9 cellular contexts compared by ENCODE assay signal in the genomic region with DNA sequence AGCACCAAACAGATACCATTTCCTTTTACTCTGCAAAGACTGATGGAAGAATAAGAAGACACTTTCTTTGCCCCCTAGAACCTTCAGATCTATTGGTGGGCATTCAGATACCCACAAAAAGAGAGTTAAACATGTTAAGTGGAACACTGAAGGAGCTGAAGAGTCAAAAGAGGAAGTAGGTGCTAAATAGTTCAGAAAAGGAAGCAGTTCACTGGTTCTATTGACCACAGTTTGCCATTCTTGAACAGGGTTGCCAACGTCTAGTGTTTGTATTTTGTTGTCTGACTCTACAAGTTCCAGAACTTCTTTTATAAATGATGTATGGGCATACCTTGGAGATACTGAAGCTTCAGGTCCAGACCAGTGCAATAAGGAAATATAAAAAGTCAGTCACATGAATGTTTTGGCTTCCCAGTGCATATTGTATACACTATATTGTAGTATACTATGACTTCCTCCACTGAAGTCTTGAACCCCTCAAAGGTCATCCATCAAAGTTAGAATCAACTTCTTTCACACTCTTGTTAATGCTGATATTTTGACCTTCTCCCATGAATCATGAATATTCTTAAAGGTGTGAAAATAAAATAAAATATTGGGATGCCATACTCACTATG.
DNase-seq lines count a peak whose midpoint lies in the region; ATAC-seq and TF ChIP-seq lines count a peak whose summit lies in the region.
"Had no signal": no experiment of that assay in that cellular context is flagged by ENCODE, and none has a peak within 500 bp of the region (broad histone marks: within the 10 kb centered on the region; RNA-seq: fewer than 3 reads in every experiment).

No MANE protein-coding gene starts in this region.

- no peak for TF ChIP-seq CTCF in GM12865 (IDR thresholded peaks at IDR 0.05; ENCODE audit: insufficient read depth, low read depth, low read length, missing control alignments)

- no peak overlapping the region for H3K4me3 ChIP-seq in GM12865 (ENCODE audit: low read depth, low read length)

- ATAC-seq in GM21423 (IDR thresholded peaks at IDR 0.05; ENCODE audit: unreplicated experiment) (peak; percentile 82), HG03175 (IDR thresholded peaks at IDR 0.05; ENCODE audit: unreplicated experiment) (peak; percentile 94)

- DNase-seq in GM12865 (ENCODE audit: low read depth) (peak; percentile 53), SKM-1 treated with dmso at 0.1 percent for 144 hours (lab: John Stamatoyannopoulos, UW; ENCODE audit: unreplicated experiment) (peak; percentile 92), hippocampal formation (lab: John Stamatoyannopoulos, UW) (no peak), NCI-H748 treated with DMSO at 0.1 percent for 48 hours (lab: John Stamatoyannopoulos, UW) (no peak), NCI-H2171 treated with DMSO at 0.1 percent for 48 hours (lab: John Stamatoyannopoulos, UW) (no peak)
- no peak for DNase-seq in stimulated activated CD4-positive, alpha-beta T cell treated with anti-CD3 and anti-CD28 coated beads, Interleukin-4, amount 100 ng/mL, for 24 hours
- DNase-seq: central memory CD4-positive, alpha-beta T cell had no signal

Comparison
In these comparisons a context has a peak if more than half of its experiments do, and no peak if none do; other contexts are left out.
1. DNase-seq: peak in GM12865 (single experiment) and SKM-1 treated with dmso at 0.1 percent for 144 hours (single experiment); none in hippocampal formation (0 of 2), stimulated activated CD4-positive, alpha-beta T cell treated with anti-CD3 and anti-CD28 coated beads, Interleukin-4, amount 100 ng/mL, for 24 hours (single experiment), NCI-H748 treated with DMSO at 0.1 percent for 48 hours (single experiment) and NCI-H2171 treated with DMSO at 0.1 percent for 48 hours (single experiment).